In genomic region chr11:71813481-71814355, GRCh38 we compare ENCODE assay signal across 1 cellular context.
TF ChIP-seq lines count a peak whose summit lies in the region.

No MANE protein-coding gene starts in this region.

TF ChIP-seq in H1, 55 proteins besides CTCF, POLR2A, EP300 and RAD21 (continued from another document):
- TF ChIP-seq TAF1 (IDR thresholded peaks at IDR 0.05; ENCODE audit: low read depth, low read length) (0 out of 2 replicates have a peak, but pooled peaks have one; percentile 35), E2F6 (IDR thresholded peaks at IDR 0.05) (0 out of 2 replicates have a peak, but pooled peaks have one; percentile 18), MAX (IDR thresholded peaks at IDR 0.05) (peak; percentile 49; the same call in 1 of the 2 replicates), PHF8 (conservative IDR thresholded peaks at IDR 0.05; ENCODE audit: low read depth, low read length) (peak; percentile 52; the same call in 1 of the 2 replicates), POLR2AphosphoS5 (IDR thresholded peaks at IDR 0.05; ENCODE audit: low read depth, low read length) (peak; percentile 40; the same call in 1 of the 2 replicates), NRF1 (IDR thresholded peaks at IDR 0.05; ENCODE audit: low read depth, low read length) (0 out of 2 replicates have a peak, but pooled peaks have one; percentile 22)
